25 cellular contexts compared by ENCODE assay signal in genomic region chr13:99278843-99279242, GRCh38. TPM values are rescaled to one million over a fixed set of nuclear protein-coding genes. Genes with fewer than 3 reads are reported as not detected.
DNase-seq lines count a peak whose midpoint lies in the region; FAIRE-seq and TF ChIP-seq lines count a peak whose summit lies in the region.
"Had no signal": no experiment of that assay in that cellular context is flagged by ENCODE, and none has a peak within 500 bp of the region (broad histone marks: within the 10 kb centered on the region; RNA-seq: fewer than 3 reads in every experiment).

No MANE protein-coding gene starts in this region.

- H3K4me3 ChIP-seq in colonic mucosa (no peak overlapping the region), spleen (peak overlapping the region in 1 of 8 donors; percentile 8)
- H3K4me3 ChIP-seq: smooth muscle cell, thyroid gland had no signal

- in situ Hi-C loops in KBM-7 (cut with MboI; ENCODE audit: low pct_unique_long_range_greater_than_20kb, low sequenced_read_pairs): no loop called here

- no peaks in the 10 kb centered on the region for H3K36me3 ChIP-seq in colonic mucosa
- peaks cover 0 to 14% (median 0%) of the 10 kb centered on the region in 6 donors for H3K36me3 ChIP-seq in spleen
- H3K36me3 ChIP-seq: thyroid gland had no signal

- peak; percentile 47 for FAIRE-seq in GM18507 (lab: Jason Lieb, UNC)
- FAIRE-seq: G401.6 had no signal

- H3K9me3 Mint-ChIP-seq in activated naive CD4-positive, alpha-beta T cell treated with anti-CD3 and anti-CD28 coated beads, Interleukin-2, amount 50 U/mL, for 24 hours: no peaks in the 10 kb centered on the region
- H3K9me3 Mint-ChIP-seq: stimulated activated naive CD8-positive, alpha-beta T cell treated with anti-CD3 and anti-CD28 coated beads, Interleukin-15, amount 100 ng/mL, for 72 hours; WTC11 had no signal

- H3K27me3 ChIP-seq in colonic mucosa (no peaks in the 10 kb centered on the region), spleen (replicated peaks in 1 of 7) (no peaks in the 10 kb centered on the region)
- H3K27me3 ChIP-seq: thyroid gland had no signal

- no peak for DNase-seq in activated naive CD4-positive, alpha-beta T cell (lab: John Stamatoyannopoulos, UW)
- DNase-seq in GM18507 (ENCODE audit: extremely low spot score, insufficient read length, low read depth) (no peak), colonic mucosa (no peak), spleen (no peak), KBM-7 (no peak), RPMI8226 (no peak), D341Med (ENCODE audit: low spot score) (no peak)
- DNase-seq: activated naive CD4-positive, alpha-beta T cell treated with anti-CD3 and anti-CD28 coated beads, Interleukin-2, amount 50 U/mL, for 16 hours; activated T-cell treated with anti-CD3 and anti-CD28 coated beads, Interleukin-2, amount 50 U/mL, for 48 hours; C1 segment of cervical spinal cord; DMS53; glutamatergic neuron; GOT3; NCI-H1436; NCI-H446; stimulated activated CD4-positive, alpha-beta T cell treated with anti-CD3 and anti-CD28 coated beads, Interleukin-4, amount 100 ng/mL, for 24 hours; stimulated activated naive CD8-positive, alpha-beta T cell treated with anti-CD3 and anti-CD28 coated beads, Interleukin-15, amount 100 ng/mL, for 72 hours; T1000; thyroid gland had no signal

- H3K4me3 Mint-ChIP-seq in activated naive CD4-positive, alpha-beta T cell treated with anti-CD3 and anti-CD28 coated beads, Interleukin-2, amount 50 U/mL, for 24 hours: no peak overlapping the region
- H3K4me3 Mint-ChIP-seq: stimulated activated naive CD8-positive, alpha-beta T cell treated with anti-CD3 and anti-CD28 coated beads, Interleukin-15, amount 100 ng/mL, for 72 hours; WTC11 had no signal

- intact Hi-C loops in colonic mucosa (cut with DNase I): no loop called here
- intact Hi-C loops in spleen (cut with DNase I; ENCODE audit: low total_unique reads): loop anchor here (10.0 kb wide), 2 partner anchors 106 to 226 kb away; partner anchors contain the start of gene TM9SF2

- no peak overlapping the region for H3K9ac ChIP-seq in colonic mucosa (ENCODE audit: low read depth in 2 of 2, low read length in 2 of 2)

- peaks cover 8% of the 10 kb centered on the region for H3K4me1 ChIP-seq in colonic mucosa
- peaks cover 21 to 100% (median 94%) of the 10 kb centered on the region in 6 donors for H3K4me1 ChIP-seq in spleen

- no peaks in the 10 kb centered on the region for H3K27me3 Mint-ChIP-seq in activated naive CD4-positive, alpha-beta T cell treated with anti-CD3 and anti-CD28 coated beads, Interleukin-2, amount 50 U/mL, for 24 hours
- H3K27me3 Mint-ChIP-seq: stimulated activated naive CD8-positive, alpha-beta T cell treated with anti-CD3 and anti-CD28 coated beads, Interleukin-15, amount 100 ng/mL, for 72 hours had no signal

- peaks cover 96% of the 10 kb centered on the region for H3K4me1 Mint-ChIP-seq in activated naive CD4-positive, alpha-beta T cell treated with anti-CD3 and anti-CD28 coated beads, Interleukin-2, amount 50 U/mL, for 24 hours

- 79 to 91% (median 87%) methylated on average over 3 of the region's 3 CpGs for WGBS in spleen, 5 donors

- H3K27ac ChIP-seq in colonic mucosa (peak overlapping the region; percentile 68), spleen (peak overlapping the region in 5 of 8 donors; percentile 86 to 92 (median 89))
- H3K27ac ChIP-seq: thyroid gland had no signal

- H3K9me3 ChIP-seq in colonic mucosa: no peaks in the 10 kb centered on the region
- H3K9me3 ChIP-seq in spleen: no peaks in the 10 kb centered on the region
- H3K9me3 ChIP-seq: thyroid gland had no signal

- H3K36me3 Mint-ChIP-seq in activated naive CD4-positive, alpha-beta T cell treated with anti-CD3 and anti-CD28 coated beads, Interleukin-2, amount 50 U/mL, for 24 hours: peaks cover 7% of the 10 kb centered on the region
- H3K36me3 Mint-ChIP-seq: WTC11 had no signal

- peak overlapping the region; percentile 77 for H3K27ac Mint-ChIP-seq in activated naive CD4-positive, alpha-beta T cell treated with anti-CD3 and anti-CD28 coated beads, Interleukin-2, amount 50 U/mL, for 24 hours
- H3K27ac Mint-ChIP-seq: WTC11 had no signal

- TF ChIP-seq POLR2A in spleen (IDR thresholded peaks at IDR 0.05): no peak

- TF ChIP-seq CTCF in colonic mucosa (IDR thresholded peaks at IDR 0.05) (no peak), spleen (IDR thresholded peaks at IDR 0.05 in 8 of 11, conservative IDR thresholded peaks at IDR 0.05 in 3 of 11) (no peak)

RNA-seq across cellular contexts. Expression of gene GPR18, which starts 20.7 kb away (rescaled TPM):
- total RNA-seq in colonic mucosa (under 1 TPM in 1 of 2 donors, not detected in 1; 0.35 TPM), spleen (10 to 100 TPM in 6 of 7 donors, 1 to 10 TPM in 1; 9.6 to 21.8 (median 15.3) TPM)
- polyA plus RNA-seq in spleen: 10 to 100 TPM; 25.6 to 33.9 (median 29.4) TPM
- total RNA-seq: kidney epithelial cell, renal cortical epithelial cell, smooth muscle cell had no signal
- polyA plus RNA-seq: smooth muscle cell had no signal

RNA-seq across cellular contexts. Expression of gene GPR183, which starts 28.4 kb away (rescaled TPM):
- 1 to 10 TPM; 1.5 to 8.3 TPM for total RNA-seq in colonic mucosa
- total RNA-seq in spleen: 10 to 100 TPM; 29.1 to 83.6 (median 53.4) TPM
- 10 to 100 TPM; 56.0 to 68.0 (median 60.6) TPM for polyA plus RNA-seq in spleen
- total RNA-seq: renal cortical epithelial cell had no signal

Comparison
In these comparisons a context has a peak if more than half of its experiments do, and no peak if none do; other contexts are left out.
1. RNA of gene GPR18, which starts 20.7 kb away (total RNA-seq): 9.6 to 21.8 TPM in spleen; 0.35 TPM in colonic mucosa; every median in the first group is over 4 times any median in the second.